Comparison of ENCODE assay signal across 22 cellular contexts in genomic region chr1:10802948-10803715, GRCh38. TPM values are rescaled to one million over a fixed set of nuclear protein-coding genes. Genes with fewer than 3 reads are reported as not detected.
DNase-seq lines count a peak whose midpoint lies in the region; ATAC-seq and TF ChIP-seq lines count a peak whose summit lies in the region.
"Had no signal": no experiment of that assay in that cellular context is flagged by ENCODE, and none has a peak within 500 bp of the region (broad histone marks: within the 10 kb centered on the region; RNA-seq: fewer than 3 reads in every experiment).

No MANE protein-coding gene starts in this region.

- H3K4me1 Mint-ChIP-seq in activated naive CD8-positive, alpha-beta T cell (ENCODE audit: low read depth), result peaks cover 2% of the 10 kb centered on the region
- H3K4me1 Mint-ChIP-seq in activated naive CD8-positive, alpha-beta T cell treated with anti-CD3 and anti-CD28 coated beads for 36 hours, result peaks cover 7% of the 10 kb centered on the region

- peaks cover 24% of the 10 kb centered on the region for H3K27me3 Mint-ChIP-seq in activated naive CD8-positive, alpha-beta T cell
- peaks cover 68% of the 10 kb centered on the region for H3K27me3 Mint-ChIP-seq in activated naive CD8-positive, alpha-beta T cell treated with anti-CD3 and anti-CD28 coated beads for 36 hours

- TF ChIP-seq EP300 in upper lobe of left lung (IDR thresholded peaks at IDR 0.05), result no peak

- H3K27me3 ChIP-seq in breast epithelium (peaks cover 0 to 9% of the 10 kb centered on the region in 2 donors), lower lobe of right lung (ENCODE audit: low read depth) (peaks cover 13% of the 10 kb centered on the region), upper lobe of left lung (no peaks in the 10 kb centered on the region)
- H3K27me3 ChIP-seq: thyroid gland had no signal

- WGBS in upper lobe of left lung, 2 donors, result 63 to 67% methylated on average over 12 of the region's 12 CpGs

- peak overlapping the region in 2 of 3 donors; percentile 21 to 50 for H3K4me3 ChIP-seq in breast epithelium
- no peak overlapping the region for H3K4me3 ChIP-seq in lower lobe of right lung
- no peak overlapping the region for H3K4me3 ChIP-seq in upper lobe of left lung
- H3K4me3 ChIP-seq: psoas muscle, thyroid gland had no signal

- H3K9me3 ChIP-seq in breast epithelium (no peaks in the 10 kb centered on the region), lower lobe of right lung (no peaks in the 10 kb centered on the region), upper lobe of left lung (no peaks in the 10 kb centered on the region)
- H3K9me3 ChIP-seq: psoas muscle, thyroid gland had no signal

- peak overlapping the region; percentile 52 for H3K27ac Mint-ChIP-seq in activated naive CD8-positive, alpha-beta T cell
- H3K27ac Mint-ChIP-seq in activated naive CD8-positive, alpha-beta T cell treated with anti-CD3 and anti-CD28 coated beads for 36 hours, result no peak overlapping the region
- H3K27ac Mint-ChIP-seq: activated CD8-positive, alpha-beta T cell treated with anti-CD3 and anti-CD28 coated beads for 36 hours had no signal

- ATAC-seq in lower lobe of right lung, result peak in 1 of 2 donors; percentile 12
- ATAC-seq in upper lobe of left lung (ENCODE audit: low FRiP score in 2 of 2), result no peak
- ATAC-seq in HG02571 (IDR thresholded peaks at IDR 0.05; ENCODE audit: unreplicated experiment), result no peak
- no peak for ATAC-seq in GM19397 (IDR thresholded peaks at IDR 0.05; ENCODE audit: unreplicated experiment)
- ATAC-seq: activated CD8-positive, alpha-beta T cell treated with anti-CD3 and anti-CD28 coated beads for 36 hours had no signal

- H3K4me1 ChIP-seq in breast epithelium (peaks cover 2 to 7% of the 10 kb centered on the region in 2 donors), lower lobe of right lung (peaks cover 5% of the 10 kb centered on the region), upper lobe of left lung (peaks cover 0 to 6% (median 3%) of the 10 kb centered on the region in 4 donors)
- H3K4me1 ChIP-seq: psoas muscle, thyroid gland had no signal

- no peak for TF ChIP-seq POLR2A in breast epithelium (IDR thresholded peaks at IDR 0.05)
- no peak for TF ChIP-seq POLR2A in upper lobe of left lung (IDR thresholded peaks at IDR 0.05)

- no peak for DNase-seq in activated naive CD8-positive, alpha-beta T cell treated with anti-CD3 and anti-CD28 coated beads for 36 hours
- DNase-seq in breast epithelium (ENCODE audit: low spot score in 2 of 2) (no peak), lower lobe of right lung (no peak), upper lobe of left lung (no peak), cerebellar cortex (ENCODE audit: low spot score) (no peak)
- DNase-seq: activated CD4-positive, CD25-positive, alpha-beta regulatory T cell; activated CD8-positive, alpha-beta T cell treated with anti-CD3 and anti-CD28 coated beads for 36 hours; activated gamma-delta T cell treated with Interleukin-2 at 50 U/mL for 16 hours; amniotic stem cell; COR-L47; foreskin fibroblast; KBM-7; NCI-H2171; NCI-H524; psoas muscle; stimulated activated CD4-positive, alpha-beta T cell treated with anti-CD3 and anti-CD28 coated beads, Interleukin-4, amount 100 ng/mL, for 24 hours; stimulated activated naive CD4-positive, alpha-beta T cell treated with Interleukin-2 at 50 U/mL for 16 hours; T-helper 9 cell; thyroid gland had no signal

- intact Hi-C loops in breast epithelium (cut with DNase I; ENCODE audit: low total_unique reads), result no loop called here
- intact Hi-C loops in lower lobe of right lung (cut with DNase I), result no loop called here

- peak overlapping the region; percentile 90 to 93 for H3K27ac ChIP-seq in breast epithelium
- peak overlapping the region; percentile 77 for H3K27ac ChIP-seq in lower lobe of right lung
- H3K27ac ChIP-seq in upper lobe of left lung, result peak overlapping the region; percentile 48 to 63 (median 60)
- H3K27ac ChIP-seq: psoas muscle, thyroid gland had no signal

- no peaks in the 10 kb centered on the region for H3K36me3 Mint-ChIP-seq in activated naive CD8-positive, alpha-beta T cell
- H3K36me3 Mint-ChIP-seq in activated naive CD8-positive, alpha-beta T cell treated with anti-CD3 and anti-CD28 coated beads for 36 hours, result no peaks in the 10 kb centered on the region

- H3K36me3 ChIP-seq in breast epithelium (no peaks in the 10 kb centered on the region), lower lobe of right lung (no peaks in the 10 kb centered on the region), upper lobe of left lung (no peaks in the 10 kb centered on the region)
- H3K36me3 ChIP-seq: thyroid gland had no signal

- TF ChIP-seq CTCF in breast epithelium (IDR thresholded peaks at IDR 0.05), result no peak
- TF ChIP-seq CTCF in lower lobe of right lung (IDR thresholded peaks at IDR 0.05), result no peak
- TF ChIP-seq CTCF in upper lobe of left lung (IDR thresholded peaks at IDR 0.05), result no peak

- H3K4me3 Mint-ChIP-seq in activated naive CD8-positive, alpha-beta T cell, result no peak overlapping the region
- no peak overlapping the region for H3K4me3 Mint-ChIP-seq in activated naive CD8-positive, alpha-beta T cell treated with anti-CD3 and anti-CD28 coated beads for 36 hours
- H3K4me3 Mint-ChIP-seq: activated CD8-positive, alpha-beta T cell treated with anti-CD3 and anti-CD28 coated beads for 36 hours had no signal

- H3K9me3 Mint-ChIP-seq in activated naive CD8-positive, alpha-beta T cell (ENCODE audit: low read depth), result no peaks in the 10 kb centered on the region
- no peaks in the 10 kb centered on the region for H3K9me3 Mint-ChIP-seq in activated naive CD8-positive, alpha-beta T cell treated with anti-CD3 and anti-CD28 coated beads for 36 hours
- H3K9me3 Mint-ChIP-seq: activated CD8-positive, alpha-beta T cell treated with anti-CD3 and anti-CD28 coated beads for 36 hours had no signal

RNA-seq across cellular contexts. Expression of gene CASZ1, which starts 6.7 kb away (rescaled TPM):
- total RNA-seq in activated naive CD8-positive, alpha-beta T cell treated with anti-CD3 and anti-CD28 coated beads for 36 hours, result 1 to 10 TPM; 2.2 to 2.3 TPM
- total RNA-seq in breast epithelium (10 to 100 TPM in 2 of 3 donors, 1 to 10 TPM in 1; 1.1 to 39.1 (median 32.4) TPM), lower lobe of right lung (47.5 TPM), upper lobe of left lung (100 to 1,000 TPM in 2 of 6 donors, 10 to 100 TPM in 4; 39.7 to 112 (median 60.8) TPM)

Comparison
In these comparisons a context has a peak if more than half of its experiments do, and no peak if none do; other contexts are left out.
1. H3K4me3 ChIP-seq: peak in breast epithelium (2 of 3); none in lower lobe of right lung (single experiment) and upper lobe of left lung (0 of 4).
2. Peak in every context shown above with its lines, with median percentiles within 50 percentile points of each other: H3K27ac ChIP-seq.